In genomic region chr7:18558910-18559309, GRCh38 we compare ENCODE assay signal across 19 cellular contexts.
"Had no signal": no experiment of that assay in that cellular context is flagged by ENCODE, and none has a peak within 500 bp of the region (broad histone marks: within the 10 kb centered on the region; RNA-seq: fewer than 3 reads in every experiment).

No MANE protein-coding gene starts in this region.

- H3K36me3 Mint-ChIP-seq: activated naive CD8-positive, alpha-beta T cell; naive thymus-derived CD8-positive, alpha-beta T cell had no signal

- H3K4me1 Mint-ChIP-seq: activated CD4-positive, alpha-beta T cell treated with anti-CD3 and anti-CD28 coated beads, Interleukin-2, amount 10 ng/mL, durations not matched to agents 24 days and 14 days had no signal

- H3K27ac Mint-ChIP-seq: activated CD4-positive, alpha-beta T cell treated with anti-CD3 and anti-CD28 coated beads, Interleukin-2, amount 10 ng/mL, durations not matched to agents 24 days and 14 days; activated CD8-positive, alpha-beta T cell treated with anti-CD3 and anti-CD28 coated beads, Interleukin-2, amount 10 ng/mL, durations not matched to agents 7 days and 5 days; activated naive CD8-positive, alpha-beta T cell; activated T-cell treated with anti-CD3 and anti-CD28 coated beads, Interleukin-2, amount 50 U/mL, for 72 hours; naive thymus-derived CD8-positive, alpha-beta T cell had no signal

- H3K27me3 Mint-ChIP-seq: activated CD4-positive, alpha-beta T cell treated with anti-CD3 and anti-CD28 coated beads, Interleukin-2, amount 10 ng/mL, durations not matched to agents 24 days and 14 days; activated naive CD8-positive, alpha-beta T cell; naive thymus-derived CD8-positive, alpha-beta T cell had no signal

- H3K27ac ChIP-seq: brain microvascular endothelial cell, heart right ventricle, parathyroid adenoma, sigmoid colon had no signal

- H3K27me3 ChIP-seq: brain microvascular endothelial cell, heart right ventricle, sigmoid colon, spleen had no signal

- H3K4me3 Mint-ChIP-seq: activated CD4-positive, alpha-beta T cell treated with anti-CD3 and anti-CD28 coated beads, Interleukin-2, amount 10 ng/mL, durations not matched to agents 24 days and 14 days; activated CD8-positive, alpha-beta T cell treated with anti-CD3 and anti-CD28 coated beads, Interleukin-2, amount 10 ng/mL, durations not matched to agents 7 days and 5 days; activated naive CD8-positive, alpha-beta T cell; activated T-cell treated with anti-CD3 and anti-CD28 coated beads, Interleukin-2, amount 50 U/mL, for 72 hours; naive thymus-derived CD8-positive, alpha-beta T cell had no signal

- H3K9me3 ChIP-seq: heart right ventricle, mucosa of descending colon, sigmoid colon, spleen had no signal

- H3K36me3 ChIP-seq: brain microvascular endothelial cell, heart right ventricle, sigmoid colon, spleen had no signal

- H3K4me3 ChIP-seq: heart right ventricle, mucosa of descending colon, sigmoid colon, spleen had no signal

- H3K4me1 ChIP-seq: parathyroid adenoma, sigmoid colon had no signal

- H3K9me3 Mint-ChIP-seq: activated CD4-positive, alpha-beta T cell treated with anti-CD3 and anti-CD28 coated beads, Interleukin-2, amount 10 ng/mL, durations not matched to agents 24 days and 14 days; activated T-cell treated with anti-CD3 and anti-CD28 coated beads, Interleukin-2, amount 50 U/mL, for 72 hours had no signal

- DNase-seq: activated CD4-positive, alpha-beta T cell treated with anti-CD3 and anti-CD28 coated beads, Interleukin-2, amount 10 ng/mL, durations not matched to agents 24 days and 14 days; activated CD4-positive, CD25-positive, alpha-beta regulatory T cell; activated CD8-positive, alpha-beta memory T cell treated with anti-CD3 and anti-CD28 coated beads, Interleukin-2, amount 50 U/mL, for 4 hours; activated CD8-positive, alpha-beta T cell treated with anti-CD3 and anti-CD28 coated beads, Interleukin-2, amount 10 ng/mL, durations not matched to agents 7 days and 5 days; activated gamma-delta T cell treated with Interleukin-2 at 50 U/mL for 16 hours; activated T-cell treated with anti-CD3 and anti-CD28 coated beads, Interleukin-2, amount 50 U/mL, for 72 hours; amniotic stem cell; brain microvascular endothelial cell; cerebellar nuclear complex; effector CD8-positive, alpha-beta T cell; foreskin melanocyte; heart right ventricle; mucosa of descending colon; naive thymus-derived CD8-positive, alpha-beta T cell; sigmoid colon; spleen had no signal

- ATAC-seq: activated CD8-positive, alpha-beta T cell treated with anti-CD3 and anti-CD28 coated beads, Interleukin-2, amount 10 ng/mL, durations not matched to agents 7 days and 5 days; left lobe of liver; mucosa of descending colon; naive thymus-derived CD8-positive, alpha-beta T cell had no signal
